29 cellular contexts compared by ENCODE assay signal in genomic region chr14:39957987-39958386, GRCh38.
DNase-seq lines count a peak whose midpoint lies in the region; ATAC-seq, FAIRE-seq and TF ChIP-seq lines count a peak whose summit lies in the region.
"Had no signal": no experiment of that assay in that cellular context is flagged by ENCODE, and none has a peak within 500 bp of the region (broad histone marks: within the 10 kb centered on the region; RNA-seq: fewer than 3 reads in every experiment).

No MANE protein-coding gene starts in this region.

- no peaks in the 10 kb centered on the region for H4K20me1 ChIP-seq in HepG2 (ENCODE audit: insufficient read depth, low read length)

- WGBS in HepG2 (ENCODE audit: low lambda C conversion rate): 0% methylated on average over 3 of the region's 3 CpGs
- WGBS in right lobe of liver (ENCODE audit: insufficient coverage, low coverage, low lambda C conversion rate, missing lambda C conversion rate): no CpG with 5 or more reads among the region's 3 CpGs
- WGBS in spleen, 5 donors: 82 to 100% (median 88%) methylated on average over 3 of the region's 3 CpGs

- intact Hi-C loops in HepG2 (cut with micrococcal nuclease; ENCODE audit: unreplicated experiment) (no loop called here), right lobe of liver (cut with DNase I) (no loop called here), spleen (cut with DNase I; ENCODE audit: low total_unique reads) (no loop called here)

- H3K9ac ChIP-seq in HepG2 (ENCODE audit: insufficient read depth, low read depth, low read length): no peak overlapping the region
- H3K9ac ChIP-seq: parathyroid adenoma had no signal

- H3K4me2 ChIP-seq in HepG2 (ENCODE audit: low read depth, low read length): no peak overlapping the region
- H3K4me2 ChIP-seq: smooth muscle cell had no signal

- no peak for TF ChIP-seq RAD21 in HepG2 (CRISPR knock-in tag; IDR thresholded peaks at IDR 0.05)

- BruUV-seq in HepG2 (replicated peaks; lab: Mats Ljungman, UMichigan): no TSS peak

- no peaks in the 10 kb centered on the region for H3K36me3 ChIP-seq in HepG2 (replicated peaks in 1 of 2; ENCODE audit: control insufficient read depth in 1 of 2, insufficient read depth in 2 of 2, low read length in 2 of 2)
- H3K36me3 ChIP-seq in right lobe of liver: no peaks in the 10 kb centered on the region
- no peaks in the 10 kb centered on the region for H3K36me3 ChIP-seq in spleen
- no peaks in the 10 kb centered on the region for H3K36me3 ChIP-seq in MG63
- H3K36me3 ChIP-seq: stomach, tibial artery had no signal

- H3K4me3 ChIP-seq in HepG2 (replicated peaks in 1 of 3; ENCODE audit: insufficient read depth in 1 of 3, low read depth in 2 of 3, low read length in 3 of 3) (no peak overlapping the region), right lobe of liver (no peak overlapping the region), spleen (no peak overlapping the region), MG63 (no peak overlapping the region)
- H3K4me3 ChIP-seq: smooth muscle cell, stomach, tibial artery had no signal

- no peak for TF ChIP-seq EP300 in HepG2 (IDR thresholded peaks at IDR 0.05; ENCODE audit: low read depth in 2 of 2, low read length in 2 of 2)
- TF ChIP-seq EP300 in HepG2 (CRISPR knock-in tag; IDR thresholded peaks at IDR 0.05; ENCODE audit: borderline replicate concordance): no peak

- H3K9me3 ChIP-seq in HepG2 (ENCODE audit: low read length) (peaks cover 51% of the 10 kb centered on the region), right lobe of liver (no peaks in the 10 kb centered on the region), spleen (peaks cover 0 to 55% (median 40%) of the 10 kb centered on the region in 8 donors), MG63 (no peaks in the 10 kb centered on the region)

- no peaks in the 10 kb centered on the region for H3K27me3 ChIP-seq in HepG2 (ENCODE audit: control insufficient read depth in 1 of 2, insufficient read depth in 2 of 2, low read length in 2 of 2)
- H3K27me3 ChIP-seq in right lobe of liver: no peaks in the 10 kb centered on the region
- no peaks in the 10 kb centered on the region for H3K27me3 ChIP-seq in spleen (replicated peaks in 1 of 7)
- H3K27me3 ChIP-seq in MG63: no peaks in the 10 kb centered on the region
- H3K27me3 ChIP-seq: stomach, tibial artery had no signal

- H2AFZ ChIP-seq in HepG2 (ENCODE audit: low read length): no peak overlapping the region
- H2AFZ ChIP-seq: parathyroid adenoma had no signal

- in situ Hi-C loops in HepG2 (cut with HindIII; ENCODE audit: extremely low pct_ligation_motif_present, low pct_unique_long_range_greater_than_20kb): no loop called here

- no peak for TF ChIP-seq CTCF in HepG2 (CRISPR knock-in tag; IDR thresholded peaks at IDR 0.05)
- no peak for TF ChIP-seq CTCF in right lobe of liver (IDR thresholded peaks at IDR 0.05)
- no peak for TF ChIP-seq CTCF in spleen (IDR thresholded peaks at IDR 0.05 in 8 of 11, conservative IDR thresholded peaks at IDR 0.05 in 3 of 11)

- no peaks in the 10 kb centered on the region for H3K79me2 ChIP-seq in HepG2 (ENCODE audit: insufficient read depth, low read length)
- H3K79me2 ChIP-seq: parathyroid adenoma had no signal

- POLR2A ChIA-PET in HepG2 (lab: Yijun Ruan, JAX): no interaction called here

- ATAC-seq in HepG2 (peak; percentile 57), right lobe of liver (no peak), HG02678 (IDR thresholded peaks at IDR 0.05; ENCODE audit: unreplicated experiment) (peak; percentile 74), HG03520 (IDR thresholded peaks at IDR 0.05; ENCODE audit: unreplicated experiment) (peak; percentile 46), left lobe of liver (no peak)
- ATAC-seq: activated T-cell treated with anti-CD3 and anti-CD28 coated beads, Interleukin-2, amount 50 U/mL, for 72 hours; Right ventricle myocardium inferior; WTC11 had no signal

- H3K4me1 ChIP-seq in HepG2 (ENCODE audit: insufficient read depth, low read length) (no peaks in the 10 kb centered on the region), right lobe of liver (no peaks in the 10 kb centered on the region), spleen (no peaks in the 10 kb centered on the region)
- H3K4me1 ChIP-seq: parathyroid adenoma, stomach, tibial artery had no signal

- no peak overlapping the region for H3K27ac ChIP-seq in HepG2 (ENCODE audit: extremely low read length, insufficient read depth, low read length)
- H3K27ac ChIP-seq in right lobe of liver: no peak overlapping the region
- no peak overlapping the region for H3K27ac ChIP-seq in spleen
- H3K27ac ChIP-seq: 22Rv1, parathyroid adenoma, stomach, tibial artery had no signal

- DNase-seq in HepG2 (ENCODE audit: low spot score): no peak
- DNase-seq in right lobe of liver: no peak
- DNase-seq in spleen: peak; percentile 46
- no peak for DNase-seq in NCI-H1417 (lab: John Stamatoyannopoulos, UW)
- no peak for DNase-seq in left lobe of liver (ENCODE audit: low spot score)
- no peak for DNase-seq in MG63
- DNase-seq: activated CD4-positive, alpha-beta T cell treated with anti-CD3 and anti-CD28 coated beads, Interleukin-2, amount 50 U/mL, for 1 hour; activated naive CD4-positive, alpha-beta T cell treated with Interleukin-2 at 50 U/mL for 16 hours; activated T-cell treated with anti-CD3 and anti-CD28 coated beads, Interleukin-2, amount 50 U/mL, for 72 hours; dermis blood vessel endothelial cell; H7; mammary epithelial cell; NCI-H2081 treated with DMSO at 0.1 percent for 48 hours; PC-3; stimulated activated CD4-positive, alpha-beta T cell treated with anti-CD3 and anti-CD28 coated beads, Interleukin-2, amount 100 ng/mL, for 24 hours; stomach; T-helper 9 cell; tibial artery had no signal

- no peak for TF ChIP-seq POLR2A in HepG2 (IDR thresholded peaks at IDR 0.05; ENCODE audit: insufficient read depth in 1 of 2, low read depth in 2 of 2, low read length in 2 of 2)
- no peak for TF ChIP-seq POLR2A in right lobe of liver (IDR thresholded peaks at IDR 0.05)
- TF ChIP-seq POLR2A in spleen (IDR thresholded peaks at IDR 0.05): no peak

- FAIRE-seq in HepG2 (lab: Jason Lieb, UNC): no peak
- FAIRE-seq: D721Med, endometrium, frontal cortex, GM12891 had no signal

- CTCF ChIA-PET in HepG2 (lab: Yijun Ruan, JAX; ENCODE audit: low intra/inter-chr PET ratio, low total read pairs): no interaction called here

TF ChIP-seq in HepG2, 621 proteins besides CTCF, POLR2A, EP300 and RAD21:
- TF ChIP-seq ZNF446 (CRISPR knock-in tag; IDR thresholded peaks at IDR 0.05) (no peak), EZH2 (conservative IDR thresholded peaks at IDR 0.05; ENCODE audit: low read depth, low read length) (no peak), ZNF572 (CRISPR knock-in tag; IDR thresholded peaks at IDR 0.05) (no peak), ZFP82 (CRISPR knock-in tag; IDR thresholded peaks at IDR 0.05; ENCODE audit: borderline replicate concordance) (no peak), ZBTB37 (CRISPR knock-in tag; IDR thresholded peaks at IDR 0.05) (no peak), HNF1B (CRISPR knock-in tag; IDR thresholded peaks at IDR 0.05) (no peak), MNT (IDR thresholded peaks at IDR 0.05) (no peak), ZFP62 (CRISPR knock-in tag; IDR thresholded peaks at IDR 0.05) (no peak), KLF9 (CRISPR knock-in tag; IDR thresholded peaks at IDR 0.05; ENCODE audit: low read depth) (no peak)

Comparison
In these comparisons a context has a peak if more than half of its experiments do, and no peak if none do; other contexts are left out.
1. ATAC-seq: peak in HepG2 (single experiment), HG02678 (single experiment) and HG03520 (single experiment); none in right lobe of liver (0 of 4) and left lobe of liver (single experiment).